ENCODE assay signal across 8 cellular contexts in genomic region chr1:2643414-2644077, GRCh38. TPM values are rescaled to one million over a fixed set of nuclear protein-coding genes. Genes with fewer than 3 reads are reported as not detected.
A peak's percentile ranks its signal among the peaks of the same experiment; 100 is the strongest.
DNase-seq lines count a peak whose midpoint lies in the region; ATAC-seq and TF ChIP-seq lines count a peak whose summit lies in the region.

No MANE protein-coding gene starts in this region.

- H3K4me1 ChIP-seq in Peyer's patch: peaks cover 0 to 21% (median 13%) of the 10 kb centered on the region in 4 donors
- H3K4me1 ChIP-seq in rectal smooth muscle tissue (ENCODE audit: control insufficient read depth, insufficient read depth, low read length): peaks cover 5% of the 10 kb centered on the region

- H3K9me3 ChIP-seq in Peyer's patch: peaks cover 0 to 19% (median 4%) of the 10 kb centered on the region in 4 donors

- TF ChIP-seq POLR2A in Peyer's patch (IDR thresholded peaks at IDR 0.05): no peak

- TF ChIP-seq CTCF in GM10248 (IDR thresholded peaks at IDR 0.05; ENCODE audit: control extremely low read depth, extremely low read depth, low read depth, missing control alignments) (no peak), Peyer's patch (IDR thresholded peaks at IDR 0.05) (no peak), fibroblast of mammary gland (conservative IDR thresholded peaks at IDR 0.05; ENCODE audit: control insufficient read depth, insufficient read depth, low read depth, low read length) (no peak)

- peak overlapping the region in 2 of 4 donors; percentile 86 to 98 for H3K27ac ChIP-seq in Peyer's patch
- H3K27ac ChIP-seq in rectal smooth muscle tissue (ENCODE audit: low read depth, low read length): no peak overlapping the region

- H3K4me3 ChIP-seq in Peyer's patch: peak overlapping the region; percentile 61 to 92 (median 80)
- H3K4me3 ChIP-seq in fibroblast of mammary gland (ENCODE audit: control insufficient read depth, low read depth, low read length): peak overlapping the region; percentile 30
- H3K4me3 ChIP-seq in rectal smooth muscle tissue (ENCODE audit: low read length): peak overlapping the region; percentile 82

- no peak overlapping the region for H3K9ac ChIP-seq in rectal smooth muscle tissue (ENCODE audit: low read length)

- no peaks in the 10 kb centered on the region for H3K36me3 ChIP-seq in Peyer's patch
- no peaks in the 10 kb centered on the region for H3K36me3 ChIP-seq in rectal smooth muscle tissue (ENCODE audit: control insufficient read depth, insufficient read depth, low read length)

- POLR2A ChIA-PET in GM10248 (lab: Yijun Ruan, JAX): no interaction called here

- ATAC-seq in GM19455 (IDR thresholded peaks at IDR 0.05; ENCODE audit: unreplicated experiment) (no peak), HG03378 (IDR thresholded peaks at IDR 0.05; ENCODE audit: unreplicated experiment) (no peak)

- DNase-seq in GM10248 (ENCODE audit: extremely low spot score) (peak; percentile 18), Peyer's patch (peak in 2 of 3 donors; percentile 43 to 46), fibroblast of mammary gland (ENCODE audit: low read depth) (no peak), glomerular visceral epithelial cell (ENCODE audit: extremely low spot score) (no peak), HT-29 (ENCODE audit: low spot score) (no peak)

- CTCF ChIA-PET in GM10248 (lab: Yijun Ruan, JAX): interaction anchor here (1.3 kb wide), 1 partner anchor 56 kb away, joined by 3 read pairs; no protein-coding TSS in a partner anchor

- H3K27me3 ChIP-seq in Peyer's patch: no peaks in the 10 kb centered on the region
- H3K27me3 ChIP-seq in rectal smooth muscle tissue (ENCODE audit: control insufficient read depth, insufficient read depth, low read length): no peaks in the 10 kb centered on the region

RNA-seq across cellular contexts. Expression of gene MMEL1, which starts 10.7 kb away (rescaled TPM):
- total RNA-seq in Peyer's patch: 10 to 100 TPM in 3 of 4 donors, 1 to 10 TPM in 1; 7.4 to 51.7 (median 27.4) TPM
- total RNA-seq in HT-29 (2014; rRNA removed; shearing (Covaris generic)): 21.3 and 23.0 TPM in 2 replicates

RNA-seq across cellular contexts. Expression of gene PRXL2B, which starts 57.0 kb away (rescaled TPM):
- total RNA-seq in Peyer's patch: 10 to 100 TPM; 41.3 to 79.5 (median 59.0) TPM
- total RNA-seq in HT-29 (2014; rRNA removed; shearing (Covaris generic)): 90.1 and 101 TPM in 2 replicates

Comparison
In these comparisons a context has a peak if more than half of its experiments do, and no peak if none do; other contexts are left out.
1. DNase-seq: peak in GM10248 (single experiment) and Peyer's patch (2 of 3); none in fibroblast of mammary gland (single experiment), glomerular visceral epithelial cell (single experiment) and HT-29 (single experiment).
2. H3K4me3 ChIP-seq: peak in every context shown above with its lines; median percentile 82 in rectal smooth muscle tissue; 80 in Peyer's patch; 30 in fibroblast of mammary gland.